9 cellular contexts compared by ENCODE assay signal in genomic region chr22:30744224-30744623, GRCh38.
"Had no signal": no experiment of that assay in that cellular context is flagged by ENCODE, and none has a peak within 500 bp of the region (broad histone marks: within the 10 kb centered on the region; RNA-seq: fewer than 3 reads in every experiment).

No MANE protein-coding gene starts in this region.

- DNase-seq: activated CD4-positive, CD25-positive, alpha-beta regulatory T cell treated with anti-CD3 and anti-CD28 coated beads, Interleukin-2, amount 50 U/mL, for 72 hours; midbrain; stomach; T1000; testis; upper lobe of left lung had no signal

- H3K9me3 Mint-ChIP-seq: activated naive CD4-positive, alpha-beta T cell treated with anti-CD3 and anti-CD28 coated beads, Interleukin-2, amount 50 U/mL, for 24 hours; neural progenitor cell had no signal

- H3K36me3 Mint-ChIP-seq: activated naive CD4-positive, alpha-beta T cell treated with anti-CD3 and anti-CD28 coated beads, Interleukin-2, amount 50 U/mL, for 24 hours; neural progenitor cell had no signal

- H3K4me3 Mint-ChIP-seq: activated naive CD4-positive, alpha-beta T cell treated with anti-CD3 and anti-CD28 coated beads, Interleukin-2, amount 50 U/mL, for 24 hours; neural progenitor cell had no signal

- H3K4me1 Mint-ChIP-seq: neural progenitor cell had no signal

- H3K27me3 Mint-ChIP-seq: activated naive CD4-positive, alpha-beta T cell treated with anti-CD3 and anti-CD28 coated beads, Interleukin-2, amount 50 U/mL, for 24 hours had no signal

- H3K27ac Mint-ChIP-seq: activated naive CD4-positive, alpha-beta T cell treated with anti-CD3 and anti-CD28 coated beads, Interleukin-2, amount 50 U/mL, for 24 hours; neural progenitor cell had no signal

- ATAC-seq: right lobe of liver had no signal
